Comparison of ENCODE assay signal across 20 cellular contexts in genomic region chr4:83378426-83378825, GRCh38. TPM values are rescaled to one million over a fixed set of nuclear protein-coding genes. Genes with fewer than 3 reads are reported as not detected.
DNase-seq lines count a peak whose midpoint lies in the region; ATAC-seq, FAIRE-seq and TF ChIP-seq lines count a peak whose summit lies in the region.
"Had no signal": no experiment of that assay in that cellular context is flagged by ENCODE, and none has a peak within 500 bp of the region (broad histone marks: within the 10 kb centered on the region; RNA-seq: fewer than 3 reads in every experiment).

No MANE protein-coding gene starts in this region.

- no peak for TF ChIP-seq CTCF in endodermal cell (conservative IDR thresholded peaks at IDR 0.05)

- no peak overlapping the region for H3K27ac Mint-ChIP-seq in endodermal cell
- H3K27ac Mint-ChIP-seq: B cell; dendritic cell treated with granulocyte-macrophage colony-stimulating factor and Interleukin-4, amounts not matched to agents 40 ng/mL and 50 ng/mL, for 4 days; nephron progenitor cell; progenitor cell of endocrine pancreas had no signal

- H3K36me3 ChIP-seq in endodermal cell (ENCODE audit: control insufficient read depth, insufficient read depth, low read length): no peaks in the 10 kb centered on the region
- H3K36me3 ChIP-seq: upper lobe of left lung had no signal

- DNase-seq in DMS 273 (lab: John Stamatoyannopoulos, UW; ENCODE audit: unreplicated experiment) (peak; percentile 43), DMS 273 treated with DMSO at 0.1 percent for 48 hours (lab: John Stamatoyannopoulos, UW) (no peak), COLO668 (lab: John Stamatoyannopoulos, UW; ENCODE audit: unreplicated experiment) (peak; percentile 7), KBM-7 (peak; percentile 29), endodermal cell (no peak), globus pallidus (ENCODE audit: low spot score) (no peak), GM12891 (ENCODE audit: insufficient read length, low spot score) (no peak)
- DNase-seq: activated effector memory CD4-positive, alpha-beta T cell treated with Interleukin-2 at 50 U/mL for 16 hours; foreskin melanocyte; NCI-H1436 treated with DMSO at 0.1 percent for 48 hours; nephron progenitor cell; upper lobe of left lung had no signal

- peaks cover 38% of the 10 kb centered on the region for H3K9me3 Mint-ChIP-seq in endodermal cell

- H3K27me3 Mint-ChIP-seq in endodermal cell (ENCODE audit: insufficient read depth): peaks cover 6% of the 10 kb centered on the region
- H3K27me3 Mint-ChIP-seq: B cell, progenitor cell of endocrine pancreas had no signal

- H3K4me1 ChIP-seq in endodermal cell (ENCODE audit: control insufficient read depth, insufficient read depth, low read length): no peaks in the 10 kb centered on the region
- H3K4me1 ChIP-seq: upper lobe of left lung had no signal

- no peaks in the 10 kb centered on the region for H3K4me1 Mint-ChIP-seq in endodermal cell
- H3K4me1 Mint-ChIP-seq: B cell, nephron progenitor cell had no signal

- H3K4me3 Mint-ChIP-seq in endodermal cell: no peak overlapping the region
- H3K4me3 Mint-ChIP-seq: B cell; dendritic cell treated with granulocyte-macrophage colony-stimulating factor and Interleukin-4, amounts not matched to agents 40 ng/mL and 50 ng/mL, for 4 days; nephron progenitor cell had no signal

- H3K4me3 ChIP-seq in endodermal cell (ENCODE audit: low read length): peak overlapping the region; percentile 45
- H3K4me3 ChIP-seq: SK-N-MC, upper lobe of left lung had no signal

- H3K9me3 ChIP-seq in endodermal cell (ENCODE audit: control insufficient read depth, low read length): peaks cover 32% of the 10 kb centered on the region

- no peak for FAIRE-seq in GM12891 (lab: Jason Lieb, UNC)
- FAIRE-seq: RCC 7860 had no signal

- in situ Hi-C loops in KBM-7 (cut with MboI; ENCODE audit: low pct_unique_long_range_greater_than_20kb, low sequenced_read_pairs): no loop called here

- 88 to 92% methylated on average over 5 of the region's 5 CpGs for WGBS in endodermal cell (ENCODE audit: insufficient coverage in 1 of 2, insufficient read length in 1 of 2), 2 experiments

- TF ChIP-seq POLR2A in GM12891 (IDR thresholded peaks at IDR 0.05; ENCODE audit: low read depth, low read length): no peak

- H3K27ac ChIP-seq in endodermal cell (ENCODE audit: low read depth, low read length): no peak overlapping the region
- H3K27ac ChIP-seq: 22Rv1, SK-N-MC, upper lobe of left lung had no signal

- no peak overlapping the region for H3K9ac ChIP-seq in endodermal cell (ENCODE audit: extremely low read depth, low read length, poor library complexity, severe bottlenecking)

- no peaks in the 10 kb centered on the region for H3K27me3 ChIP-seq in endodermal cell (ENCODE audit: control insufficient read depth, insufficient read depth, low read length, poor library complexity, severe bottlenecking)
- H3K27me3 ChIP-seq: upper lobe of left lung had no signal

- ATAC-seq in HG03469 (IDR thresholded peaks at IDR 0.05; ENCODE audit: unreplicated experiment): no peak
- ATAC-seq: activated CD4-positive, CD25-positive, alpha-beta regulatory T cell treated with anti-CD3 and anti-CD28 coated beads, Interleukin-2, amount 50 U/mL, for 24 hours had no signal

- peaks cover 3% of the 10 kb centered on the region for H3K36me3 Mint-ChIP-seq in endodermal cell (ENCODE audit: low read depth)

TF ChIP-seq in GM12891, 5 proteins besides CTCF, POLR2A, EP300 and RAD21:
- TF ChIP-seq POLR2AphosphoS5 (IDR thresholded peaks at IDR 0.05; ENCODE audit: low read depth, low read length) (no peak), POU2F2 (IDR thresholded peaks at IDR 0.05; ENCODE audit: low read depth, low read length) (no peak), TAF1 (IDR thresholded peaks at IDR 0.05; ENCODE audit: low read depth, low read length) (no peak), PAX5 (IDR thresholded peaks at IDR 0.05; ENCODE audit: insufficient read depth, low read length, severe bottlenecking) (no peak)

RNA-seq across cellular contexts. Expression of gene HPSE, which starts 43.8 kb away (rescaled TPM):
- 1 to 10 TPM; 1.1 to 2.7 TPM for total RNA-seq in endodermal cell
- polyA plus RNA-seq in endodermal cell (2013, experiment 1 of 2): 0.18 TPM
- 0.17 TPM for polyA plus RNA-seq in endodermal cell (2013, experiment 2 of 2)
- not detected for polyA plus RNA-seq in GM12891 (2012; ENCODE audit: low read depth, missing spikeins)

Comparison
In these comparisons a context has a peak if more than half of its experiments do, and no peak if none do; other contexts are left out.
1. DNase-seq: peak in DMS 273 (single experiment), COLO668 (single experiment) and KBM-7 (single experiment); none in DMS 273 treated with DMSO at 0.1 percent for 48 hours (single experiment), endodermal cell (single experiment), globus pallidus (single experiment) and GM12891 (single experiment).